Comparison of ENCODE assay signal across 17 cellular contexts in the genomic region with DNA sequence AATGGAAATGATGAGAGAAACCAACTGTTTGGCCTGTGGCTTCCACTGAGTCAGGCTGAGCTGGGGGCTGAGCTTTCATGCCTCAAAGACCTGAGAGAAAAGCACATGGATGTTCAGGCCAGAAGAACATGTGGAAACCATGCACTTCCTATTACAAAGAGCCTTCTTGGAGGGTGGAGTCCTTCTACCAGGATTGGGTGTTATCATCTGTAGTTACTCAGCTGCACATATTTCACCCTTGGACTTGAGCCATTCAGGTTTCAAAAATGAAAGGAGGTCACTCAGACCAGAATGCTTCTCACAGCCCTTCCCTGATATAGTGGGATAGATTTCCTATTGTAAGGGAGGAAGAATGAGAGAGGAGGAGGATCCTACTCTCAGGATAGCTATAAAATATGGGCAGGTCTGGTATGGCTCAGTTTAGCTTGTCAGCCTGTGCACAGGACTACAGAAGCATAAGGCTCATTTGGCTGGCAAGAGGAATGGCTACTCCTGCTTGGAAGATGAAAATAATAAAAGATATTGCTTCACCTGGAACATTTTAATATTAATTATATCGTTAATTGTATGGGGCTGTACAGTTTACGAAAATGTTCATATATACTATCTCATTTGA.
DNase-seq lines count a peak whose midpoint lies in the region; ATAC-seq and TF ChIP-seq lines count a peak whose summit lies in the region.
"Had no signal": no experiment of that assay in that cellular context is flagged by ENCODE, and none has a peak within 500 bp of the region (broad histone marks: within the 10 kb centered on the region; RNA-seq: fewer than 3 reads in every experiment).

No MANE protein-coding gene starts in this region.

- TF ChIP-seq CTCF in fibroblast of the aortic adventitia (IDR thresholded peaks at IDR 0.05; ENCODE audit: insufficient read depth, low read length) = no peak
- TF ChIP-seq CTCF in nephron (IDR thresholded peaks at IDR 0.05; ENCODE audit: unreplicated experiment in 3 of 3) = no peak
- TF ChIP-seq CTCF in body of pancreas (IDR thresholded peaks at IDR 0.05) = no peak

- WGBS in body of pancreas, 2 donors = 95 to 100% methylated on average over 2 of the region's 2 CpGs

- H3K27ac ChIP-seq in body of pancreas = no peak overlapping the region
- H3K27ac ChIP-seq: BLaER1 had no signal

- peak overlapping the region in 2 of 3 experiments; percentile 64 to 86 for H3K27ac Mint-ChIP-seq in nephron
- H3K27ac Mint-ChIP-seq: CD14-positive monocyte; CD4-positive, alpha-beta memory T cell had no signal

- intact Hi-C loops in body of pancreas (cut with DNase I) = no loop called here

- no peaks in the 10 kb centered on the region for H3K36me3 Mint-ChIP-seq in nephron (ENCODE audit: low read depth)
- H3K36me3 Mint-ChIP-seq: CD14-positive monocyte; CD4-positive, alpha-beta memory T cell had no signal

- H3K4me3 ChIP-seq in fibroblast of the aortic adventitia (ENCODE audit: low read depth, low read length) (no peak overlapping the region), body of pancreas (no peak overlapping the region)
- H3K4me3 ChIP-seq: BLaER1, GM12878, K562 had no signal

- ATAC-seq in body of pancreas = no peak
- ATAC-seq: GM12878, K562 had no signal

- H3K27me3 ChIP-seq in body of pancreas = no peaks in the 10 kb centered on the region
- H3K27me3 ChIP-seq: BLaER1 had no signal

- peaks cover 41% of the 10 kb centered on the region for H3K4me1 Mint-ChIP-seq in nephron
- H3K4me1 Mint-ChIP-seq: CD14-positive monocyte; CD4-positive, alpha-beta memory T cell had no signal

- H3K4me1 ChIP-seq in body of pancreas = no peaks in the 10 kb centered on the region

- no peaks in the 10 kb centered on the region for H3K9me3 Mint-ChIP-seq in nephron

- no peaks in the 10 kb centered on the region for H3K27me3 Mint-ChIP-seq in nephron (ENCODE audit: low read depth)

- H3K9me3 ChIP-seq in body of pancreas = no peaks in the 10 kb centered on the region
- H3K9me3 ChIP-seq: BLaER1 had no signal

- no peak overlapping the region for H3K4me3 Mint-ChIP-seq in nephron
- H3K4me3 Mint-ChIP-seq: CD14-positive monocyte; CD4-positive, alpha-beta memory T cell had no signal

- no peaks in the 10 kb centered on the region for H3K36me3 ChIP-seq in body of pancreas (replicated peaks in 1 of 2; ENCODE audit: insufficient read depth in 1 of 2, low read depth in 2 of 2)
- H3K36me3 ChIP-seq: BLaER1 had no signal

- peak; percentile 3 for DNase-seq in Daoy (ENCODE audit: low read depth)
- peak; percentile 0 for DNase-seq in amniotic epithelial cell (ENCODE audit: low read depth)
- peak; percentile 60 for DNase-seq in fibroblast of the aortic adventitia (ENCODE audit: low read depth)
- DNase-seq in activated CD8-positive, alpha-beta memory T cell treated with anti-CD3 and anti-CD28 coated beads for 24 hours = no peak
- no peak for DNase-seq in body of pancreas
- DNase-seq in H4 (ENCODE audit: low spot score) = no peak
- DNase-seq: ACHN; AML-193; CD4-positive, alpha-beta memory T cell; DMS153; DMS79; GF-D8 had no signal

- TF ChIP-seq POLR2A in body of pancreas (IDR thresholded peaks at IDR 0.05) = no peak

Comparison
In these comparisons a context has a peak if more than half of its experiments do, and no peak if none do; other contexts are left out.
1. DNase-seq: peak in Daoy (single experiment), amniotic epithelial cell (single experiment) and fibroblast of the aortic adventitia (single experiment); none in activated CD8-positive, alpha-beta memory T cell treated with anti-CD3 and anti-CD28 coated beads for 24 hours (single experiment), body of pancreas (0 of 4) and H4 (single experiment).